Comparison of ENCODE assay signal across 15 cellular contexts in the genomic region with DNA sequence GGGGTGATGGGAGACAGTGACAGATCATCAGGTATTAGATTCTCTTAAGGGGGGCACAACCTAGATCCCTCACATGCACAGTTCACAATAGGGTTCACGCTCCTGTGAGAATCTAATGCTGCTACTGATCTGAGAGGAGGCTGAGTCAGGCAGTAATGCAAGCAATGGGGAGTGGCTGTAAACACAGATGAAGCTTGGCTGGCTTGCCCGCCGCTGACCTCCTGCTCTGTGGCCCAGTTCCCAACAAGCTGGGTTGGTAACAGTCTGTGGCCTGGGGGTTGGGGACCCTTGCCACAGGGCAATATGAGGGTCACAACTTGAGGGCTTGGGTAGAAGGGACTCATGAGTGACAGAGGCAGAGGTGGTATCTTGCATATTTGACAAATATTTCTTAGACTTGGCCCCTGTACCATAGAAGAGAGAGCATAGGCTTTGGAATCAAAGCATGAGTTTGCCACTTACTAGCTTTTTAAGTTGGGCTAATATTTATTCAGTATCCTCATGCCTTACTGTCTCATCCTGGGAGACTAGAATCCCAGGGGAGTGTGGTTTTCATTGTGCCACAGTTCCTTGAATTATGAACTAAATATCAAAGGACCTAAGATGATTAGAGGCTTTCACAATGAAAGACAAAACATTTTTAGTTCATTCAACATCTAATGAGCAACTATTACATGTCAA.
"Had no signal": no experiment of that assay in that cellular context is flagged by ENCODE, and none has a peak within 500 bp of the region (broad histone marks: within the 10 kb centered on the region; RNA-seq: fewer than 3 reads in every experiment).

No MANE protein-coding gene starts in this region.

- H3K27ac ChIP-seq: ascending aorta, ovary, sigmoid colon had no signal

- ATAC-seq: activated CD4-positive, CD25-positive, alpha-beta regulatory T cell treated with anti-CD3 and anti-CD28 coated beads, Interleukin-2, amount 50 U/mL, for 24 hours; effector memory CD8-positive, alpha-beta T cell; naive thymus-derived CD4-positive, alpha-beta T cell had no signal

- H3K36me3 ChIP-seq: ascending aorta, ovary, sigmoid colon had no signal

- H3K27me3 ChIP-seq: ascending aorta, ovary, sigmoid colon had no signal

- FAIRE-seq: islet of Langerhans, urothelium cell line had no signal

- H3K4me3 ChIP-seq: ascending aorta, lung, ovary, sigmoid colon had no signal

- DNase-seq: activated CD4-positive, alpha-beta T cell treated with anti-CD3 and anti-CD28 coated beads, Interleukin-2, amount 50 U/mL, for 1 hour; activated CD8-positive, alpha-beta memory T cell treated with anti-CD3 and anti-CD28 coated beads for 24 hours; activated naive CD4-positive, alpha-beta T cell treated with anti-CD3 and anti-CD28 coated beads for 36 hours; dermis blood vessel endothelial cell; effector memory CD8-positive, alpha-beta T cell; naive thymus-derived CD4-positive, alpha-beta T cell; ovary; sigmoid colon; stimulated activated CD4-positive, alpha-beta T cell treated with anti-CD3 and anti-CD28 coated beads, Interleukin-1b, Interleukin-23, amount 100 ng/mL, for 48 hours; T1000 had no signal

- H3K4me1 ChIP-seq: ascending aorta, sigmoid colon had no signal

- H3K9me3 ChIP-seq: ascending aorta, ovary, sigmoid colon had no signal
